ENCODE assay signal across 1 cellular context in genomic region chr6:37667050-37667814, GRCh38.
A peak's percentile ranks its signal among the peaks of the same experiment; 100 is the strongest.
TF ChIP-seq lines count a peak whose summit lies in the region.

No MANE protein-coding gene starts in this region.

TF ChIP-seq in IMR-90, 13 proteins besides CTCF, POLR2A, EP300 and RAD21:
- peak; percentile 34; the same call in 1 of the 2 replicates for TF ChIP-seq MAFK (IDR thresholded peaks at IDR 0.05; ENCODE audit: low read depth, low read length)
- TF ChIP-seq, protein P1, sequence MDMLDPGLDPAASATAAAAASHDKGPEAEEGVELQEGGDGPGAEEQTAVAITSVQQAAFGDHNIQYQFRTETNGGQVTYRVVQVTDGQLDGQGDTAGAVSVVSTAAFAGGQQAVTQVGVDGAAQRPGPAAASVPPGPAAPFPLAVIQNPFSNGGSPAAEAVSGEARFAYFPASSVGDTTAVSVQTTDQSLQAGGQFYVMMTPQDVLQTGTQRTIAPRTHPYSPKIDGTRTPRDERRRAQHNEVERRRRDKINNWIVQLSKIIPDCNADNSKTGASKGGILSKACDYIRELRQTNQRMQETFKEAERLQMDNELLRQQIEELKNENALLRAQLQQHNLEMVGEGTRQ (IDR thresholded peaks at IDR 0.05; ENCODE audit: low read depth, low read length) = no peak
